Comparison of ENCODE assay signal across 23 cellular contexts in genomic region chr5:116451905-116452450, GRCh38.
DNase-seq lines count a peak whose midpoint lies in the region; ATAC-seq and TF ChIP-seq lines count a peak whose summit lies in the region.
"Had no signal": no experiment of that assay in that cellular context is flagged by ENCODE, and none has a peak within 500 bp of the region (broad histone marks: within the 10 kb centered on the region; RNA-seq: fewer than 3 reads in every experiment).

No MANE protein-coding gene starts in this region.

- no peak overlapping the region for H3K56ac ChIP-seq in mesendoderm (ENCODE audit: low read length)

- H3K4ac ChIP-seq in mesendoderm (ENCODE audit: low read depth, low read length), result no peak overlapping the region

- no peak overlapping the region for H3K4me3 ChIP-seq in HUES48 (ENCODE audit: low read depth, low read length)
- H3K4me3 ChIP-seq in endodermal cell (ENCODE audit: low read length), result no peak overlapping the region
- H3K4me3 ChIP-seq in mesendoderm (ENCODE audit: low read length), result no peak overlapping the region
- H3K4me3 ChIP-seq: HAP-1, left ventricle myocardium inferior, upper lobe of left lung had no signal

- H3K27me3 ChIP-seq in HUES48 (ENCODE audit: control insufficient read depth, insufficient read depth, low read length) (no peaks in the 10 kb centered on the region), endodermal cell (ENCODE audit: control insufficient read depth, insufficient read depth, low read length, poor library complexity, severe bottlenecking) (no peaks in the 10 kb centered on the region), mesendoderm (ENCODE audit: insufficient read depth, low read length, poor library complexity) (no peaks in the 10 kb centered on the region)
- H3K27me3 ChIP-seq: upper lobe of left lung had no signal

- no peaks in the 10 kb centered on the region for H3K9me3 ChIP-seq in HUES48 (ENCODE audit: control insufficient read depth, insufficient read depth, low read length)
- H3K9me3 ChIP-seq in endodermal cell (ENCODE audit: control insufficient read depth, low read length), result no peaks in the 10 kb centered on the region
- H3K9me3 ChIP-seq: HAP-1, left ventricle myocardium inferior, upper lobe of left lung had no signal

- H2AK5ac ChIP-seq in mesendoderm (ENCODE audit: low read length), result no peak overlapping the region

- H3K27ac ChIP-seq in 22Rv1 (peak overlapping the region; percentile 12), HUES48 (ENCODE audit: low read depth, low read length) (peak overlapping the region; percentile 15), endodermal cell (ENCODE audit: low read depth, low read length) (peak overlapping the region; percentile 95), mesendoderm (ENCODE audit: low read depth, low read length) (no peak overlapping the region)
- H3K27ac ChIP-seq: left ventricle myocardium inferior, upper lobe of left lung had no signal

- no peak for ATAC-seq in HG03045 (IDR thresholded peaks at IDR 0.05; ENCODE audit: unreplicated experiment)
- ATAC-seq in stimulated activated naive CD8-positive, alpha-beta T cell treated with anti-CD3 and anti-CD28 coated beads, Interleukin-15, Interleukin-2, amounts not matched to agents 100 U/mL and 50 U/mL, for 24 hours, result no peak
- ATAC-seq: activated CD4-positive, alpha-beta T cell treated with anti-CD3 and anti-CD28 coated beads for 36 hours; activated CD8-positive, alpha-beta T cell treated with anti-CD3 and anti-CD28 coated beads for 36 hours; naive thymus-derived CD4-positive, alpha-beta T cell; stimulated activated memory B cell treated with anti-CD40 and anti-IgM and Interleukin-4, amounts not matched to agents 10 μg/mL and 1 μg/mL and 100 μg/mL, for 72 hours had no signal

- peaks cover 45% of the 10 kb centered on the region for H3K36me3 Mint-ChIP-seq in endodermal cell (ENCODE audit: low read depth)

- DNase-seq in endodermal cell (peak; percentile 69), mesendoderm (peak; percentile 75), COLO829 (ENCODE audit: low spot score) (no peak), AML-193 (lab: John Stamatoyannopoulos, UW) (no peak)
- DNase-seq in stimulated activated naive CD8-positive, alpha-beta T cell treated with anti-CD3 and anti-CD28 coated beads, Interleukin-15, Interleukin-2, amounts not matched to agents 100 U/mL and 50 U/mL, for 24 hours, result no peak
- DNase-seq: activated CD4-positive, alpha-beta T cell treated with anti-CD3 and anti-CD28 coated beads for 36 hours; activated CD8-positive, alpha-beta T cell treated with anti-CD3 and anti-CD28 coated beads for 36 hours; activated naive CD4-positive, alpha-beta T cell treated with anti-CD3 and anti-CD28 coated beads, Interleukin-2, amount 50 U/mL, for 16 hours; CD4-positive, CD25-positive, alpha-beta regulatory T cell; IMR-90; left ventricle myocardium inferior; naive thymus-derived CD4-positive, alpha-beta T cell; NCI-H2107; NCI-H446; stimulated activated CD4-positive, alpha-beta T cell treated with anti-CD3 and anti-CD28 coated beads, Interleukin-15, amount 100 ng/mL, for 24 hours; SW 1271; upper lobe of left lung had no signal

- H3K79me2 ChIP-seq in mesendoderm (ENCODE audit: control insufficient read depth, insufficient read depth, low read length), result no peaks in the 10 kb centered on the region

- H3K9ac ChIP-seq in HUES48 (ENCODE audit: low read depth, low read length), result no peak overlapping the region
- H3K9ac ChIP-seq in endodermal cell (ENCODE audit: extremely low read depth, low read length, poor library complexity, severe bottlenecking), result no peak overlapping the region
- no peak overlapping the region for H3K9ac ChIP-seq in mesendoderm (ENCODE audit: low read length)

- peaks cover 3% of the 10 kb centered on the region for H3K79me1 ChIP-seq in mesendoderm (ENCODE audit: low read length)

- H2BK15ac ChIP-seq in mesendoderm (replicated peaks; ENCODE audit: low read depth), result no peak overlapping the region

- no peak overlapping the region for H4K8ac ChIP-seq in mesendoderm (ENCODE audit: low read depth, low read length)

- no peaks in the 10 kb centered on the region for H3K9me3 Mint-ChIP-seq in endodermal cell
- H3K9me3 Mint-ChIP-seq: activated CD8-positive, alpha-beta T cell treated with anti-CD3 and anti-CD28 coated beads for 36 hours; naive thymus-derived CD4-positive, alpha-beta T cell; stimulated activated memory B cell treated with anti-CD40 and anti-IgM and Interleukin-4, amounts not matched to agents 10 μg/mL and 1 μg/mL and 100 μg/mL, for 72 hours had no signal

- peaks cover 45% of the 10 kb centered on the region for H3K4me1 ChIP-seq in HUES48 (ENCODE audit: control insufficient read depth, insufficient read depth, low read length)
- peaks cover 18% of the 10 kb centered on the region for H3K4me1 ChIP-seq in endodermal cell (ENCODE audit: control insufficient read depth, insufficient read depth, low read length)
- peaks cover 25% of the 10 kb centered on the region for H3K4me1 ChIP-seq in mesendoderm (ENCODE audit: control insufficient read depth, low read depth, low read length)

- H3K27me3 Mint-ChIP-seq in endodermal cell (ENCODE audit: insufficient read depth), result no peaks in the 10 kb centered on the region
- H3K27me3 Mint-ChIP-seq: activated CD4-positive, alpha-beta T cell treated with anti-CD3 and anti-CD28 coated beads for 36 hours; activated CD8-positive, alpha-beta T cell treated with anti-CD3 and anti-CD28 coated beads for 36 hours; naive thymus-derived CD4-positive, alpha-beta T cell; progenitor cell of endocrine pancreas; stimulated activated memory B cell treated with anti-CD40 and anti-IgM and Interleukin-4, amounts not matched to agents 10 μg/mL and 1 μg/mL and 100 μg/mL, for 72 hours had no signal

- no peak overlapping the region for H3K18ac ChIP-seq in mesendoderm (ENCODE audit: low read length)

- peak overlapping the region; percentile 31 for H3K27ac Mint-ChIP-seq in endodermal cell
- H3K27ac Mint-ChIP-seq: activated CD4-positive, alpha-beta T cell treated with anti-CD3 and anti-CD28 coated beads for 36 hours; activated CD8-positive, alpha-beta T cell treated with anti-CD3 and anti-CD28 coated beads for 36 hours; CD4-positive, CD25-positive, alpha-beta regulatory T cell; naive thymus-derived CD4-positive, alpha-beta T cell; stimulated activated memory B cell treated with anti-CD40 and anti-IgM and Interleukin-4, amounts not matched to agents 10 μg/mL and 1 μg/mL and 100 μg/mL, for 72 hours had no signal

- no peak overlapping the region for H3K23ac ChIP-seq in mesendoderm (ENCODE audit: low read length)

- no peak overlapping the region for H2BK120ac ChIP-seq in mesendoderm (ENCODE audit: low read depth, low read length)

- H3K4me2 ChIP-seq in mesendoderm (ENCODE audit: low read length), result no peak overlapping the region

- WGBS in endodermal cell (ENCODE audit: insufficient coverage in 1 of 2, insufficient read length in 1 of 2), 2 experiments, result 94 to 96% methylated on average over 3 of the region's 3 CpGs
- no CpG with 5 or more reads among the region's 3 CpGs for WGBS in mesendoderm (ENCODE audit: extremely low coverage, insufficient coverage, low lambda C conversion rate)

- H2BK5ac ChIP-seq in mesendoderm (ENCODE audit: low read length), result no peak overlapping the region

- TF ChIP-seq CTCF in 22Rv1 (IDR thresholded peaks at IDR 0.05), result no peak
- no peak for TF ChIP-seq CTCF in endodermal cell (conservative IDR thresholded peaks at IDR 0.05)

- H3K36me3 ChIP-seq in HUES48 (ENCODE audit: control insufficient read depth, insufficient read depth, low read length) (peaks cover 91% of the 10 kb centered on the region), endodermal cell (ENCODE audit: control insufficient read depth, insufficient read depth, low read length) (peaks cover 13% of the 10 kb centered on the region), mesendoderm (ENCODE audit: control insufficient read depth, insufficient read depth, low read length) (peaks cover 4% of the 10 kb centered on the region)

- peaks cover 77% of the 10 kb centered on the region for H3K4me1 Mint-ChIP-seq in endodermal cell
- H3K4me1 Mint-ChIP-seq: CD4-positive, CD25-positive, alpha-beta regulatory T cell had no signal

- H4K5ac ChIP-seq in mesendoderm (ENCODE audit: low read length), result no peak overlapping the region

- no peak overlapping the region for H3K4me3 Mint-ChIP-seq in endodermal cell
- H3K4me3 Mint-ChIP-seq: activated CD4-positive, alpha-beta T cell treated with anti-CD3 and anti-CD28 coated beads for 36 hours; activated CD8-positive, alpha-beta T cell treated with anti-CD3 and anti-CD28 coated beads for 36 hours; CD4-positive, CD25-positive, alpha-beta regulatory T cell; naive thymus-derived CD4-positive, alpha-beta T cell; stimulated activated memory B cell treated with anti-CD40 and anti-IgM and Interleukin-4, amounts not matched to agents 10 μg/mL and 1 μg/mL and 100 μg/mL, for 72 hours had no signal

Comparison
In these comparisons a context has a peak if more than half of its experiments do, and no peak if none do; other contexts are left out.
1. DNase-seq: peak in endodermal cell (single experiment) and mesendoderm (single experiment); none in COLO829 (single experiment), AML-193 (0 of 2) and stimulated activated naive CD8-positive, alpha-beta T cell treated with anti-CD3 and anti-CD28 coated beads, Interleukin-15, Interleukin-2, amounts not matched to agents 100 U/mL and 50 U/mL, for 24 hours (single experiment).